Comparison of ENCODE assay signal across 20 cellular contexts in the genomic region with DNA sequence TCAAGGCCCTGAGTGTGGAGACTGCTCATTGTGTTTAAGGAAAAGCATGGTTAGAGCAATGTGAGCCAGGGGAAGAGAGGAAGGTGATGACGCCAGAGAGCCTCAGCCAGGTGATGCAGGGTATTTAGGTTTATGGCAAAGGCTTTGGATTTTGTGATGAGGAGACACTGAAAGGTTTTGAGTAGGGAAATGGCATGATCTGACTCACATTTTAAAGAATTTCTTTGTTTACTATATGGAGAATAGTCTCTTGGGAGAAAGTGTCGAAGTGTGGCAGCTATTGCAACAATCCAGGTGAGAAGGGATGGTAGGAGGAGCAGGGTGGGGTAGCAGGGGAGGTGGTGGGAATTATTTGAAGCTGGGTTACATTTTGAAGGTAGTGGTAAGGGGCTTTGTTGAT.
"Had no signal": no experiment of that assay in that cellular context is flagged by ENCODE, and none has a peak within 500 bp of the region (broad histone marks: within the 10 kb centered on the region; RNA-seq: fewer than 3 reads in every experiment).

No MANE protein-coding gene starts in this region.

- H3K4me2 ChIP-seq: hepatocyte had no signal

- H3K9me3 ChIP-seq: ovary, right atrium auricular region, stomach, thoracic aorta had no signal

- ATAC-seq: effector memory CD8-positive, alpha-beta T cell; left colon; left ventricle myocardium superior; naive thymus-derived CD4-positive, alpha-beta T cell had no signal

- H2AFZ ChIP-seq: hepatocyte had no signal

- H3K27ac ChIP-seq: hepatocyte, ovary, right atrium auricular region, stomach, thoracic aorta had no signal

- DNase-seq: effector memory CD8-positive, alpha-beta T cell; erythroblast; foreskin melanocyte; head of caudate nucleus; left colon; left ventricle myocardium superior; naive thymus-derived CD4-positive, alpha-beta T cell; nephron progenitor cell; nucleus accumbens; ovary; small intestine; stimulated activated CD4-positive, alpha-beta T cell treated with anti-CD3 and anti-CD28 coated beads, Interleukin-12 subunit alpha, Interleukin-12 subunit beta, amount 100 ng/mL, for 4 hours; stimulated activated naive CD4-positive, alpha-beta T cell; stomach; substantia nigra; trophoblast cell had no signal

- H3K27me3 ChIP-seq: hepatocyte, ovary, right atrium auricular region, stomach had no signal

- H3K4me3 ChIP-seq: hepatocyte, lung, ovary, right atrium auricular region, stomach, thoracic aorta had no signal

- H3K4me1 ChIP-seq: right atrium auricular region, stomach had no signal

- H3K79me2 ChIP-seq: hepatocyte had no signal

- FAIRE-seq: small intestine had no signal

- H3K36me3 ChIP-seq: ovary, right atrium auricular region, stomach, thoracic aorta had no signal
